17 cellular contexts compared by ENCODE assay signal in the genomic region with DNA sequence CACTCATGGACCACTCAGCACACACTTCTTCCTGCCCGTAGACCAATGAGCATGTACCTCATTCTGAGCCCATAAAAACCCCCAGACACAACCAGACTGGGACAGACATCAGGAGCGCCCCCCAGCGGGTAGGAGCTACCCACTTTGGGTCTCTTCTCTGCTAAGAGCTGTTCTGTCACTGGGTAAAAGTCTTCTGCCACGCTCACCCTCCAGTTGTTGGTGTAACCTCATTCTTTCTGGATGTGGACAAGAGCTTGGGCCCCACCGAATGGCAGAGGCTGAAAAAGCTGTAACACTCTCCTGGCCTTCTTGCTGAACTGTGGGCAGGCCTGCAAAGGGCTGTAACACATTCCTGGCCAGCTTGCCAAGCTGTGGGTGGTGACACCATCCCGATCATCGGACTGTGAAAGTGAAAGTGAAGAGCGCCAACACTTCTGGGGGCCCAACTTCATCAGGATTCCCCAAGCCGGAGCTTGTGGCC.
A peak's percentile ranks its signal among the peaks of the same experiment; 100 is the strongest.
DNase-seq lines count a peak whose midpoint lies in the region; ATAC-seq lines count a peak whose summit lies in the region.
"Had no signal": no experiment of that assay in that cellular context is flagged by ENCODE, and none has a peak within 500 bp of the region (broad histone marks: within the 10 kb centered on the region; RNA-seq: fewer than 3 reads in every experiment).

No MANE protein-coding gene starts in this region.

- H3K9ac ChIP-seq in Karpas-422 (ENCODE audit: low read length): no peak overlapping the region

- intact Hi-C loops in cardiac septum (cut with DNase I): loop anchor here (5.0 kb wide), 1 partner anchor 266 kb away; no protein-coding TSS in a partner anchor

- no peak for ATAC-seq in HG03378 (IDR thresholded peaks at IDR 0.05; ENCODE audit: unreplicated experiment)
- no peak for ATAC-seq in stimulated activated naive CD8-positive, alpha-beta T cell treated with anti-CD3 and anti-CD28 coated beads, Interleukin-15, amount 100 ng/mL, for 72 hours
- ATAC-seq: stimulated activated naive CD8-positive, alpha-beta T cell treated with anti-CD3 and anti-CD28 coated beads, Interleukin-15, Interleukin-2, amounts not matched to agents 100 U/mL and 50 U/mL, for 24 hours; T-cell had no signal

- H3K36me3 ChIP-seq in Karpas-422 (ENCODE audit: insufficient read depth, low read length): no peaks in the 10 kb centered on the region
- H3K36me3 ChIP-seq: neutrophil had no signal

- peak; percentile 0 for DNase-seq in NCI-H2227 (lab: John Stamatoyannopoulos, UW; ENCODE audit: unreplicated experiment)
- DNase-seq in NCI-H2227 treated with DMSO at 0.1 percent for 48 hours (lab: John Stamatoyannopoulos, UW): no peak
- DNase-seq in SHP77 treated with DMSO at 0.1 percent for 48 hours (lab: John Stamatoyannopoulos, UW): peak; percentile 56
- DNase-seq in cardiac septum (ENCODE audit: low spot score): peak; percentile 77
- DNase-seq in RPMI8226: no peak
- DNase-seq in Karpas-422: no peak
- no peak for DNase-seq in stimulated activated naive CD8-positive, alpha-beta T cell treated with anti-CD3 and anti-CD28 coated beads, Interleukin-15, amount 100 ng/mL, for 72 hours
- DNase-seq: activated CD8-positive, alpha-beta memory T cell treated with anti-CD3 and anti-CD28 coated beads for 24 hours; cortex of kidney; EL; NCI-H510A treated with DMSO at 0.1 percent for 48 hours; stimulated activated naive CD8-positive, alpha-beta T cell treated with anti-CD3 and anti-CD28 coated beads, Interleukin-15, Interleukin-2, amounts not matched to agents 100 U/mL and 50 U/mL, for 24 hours; T-cell had no signal

- no peaks in the 10 kb centered on the region for H3K79me2 ChIP-seq in Karpas-422 (ENCODE audit: low read length)

- no peaks in the 10 kb centered on the region for H3K27me3 ChIP-seq in Karpas-422 (ENCODE audit: low read length)
- H3K27me3 ChIP-seq: neutrophil had no signal

- no peaks in the 10 kb centered on the region for H3K4me1 ChIP-seq in Karpas-422 (ENCODE audit: low read length)

- H3K4me2 ChIP-seq in Karpas-422 (ENCODE audit: low read depth, low read length, poor library complexity, severe bottlenecking): no peak overlapping the region

- H3K4me1 Mint-ChIP-seq in stimulated activated naive CD8-positive, alpha-beta T cell treated with anti-CD3 and anti-CD28 coated beads, Interleukin-15, amount 100 ng/mL, for 72 hours: no peaks in the 10 kb centered on the region
- H3K4me1 Mint-ChIP-seq: IgD-negative memory B cell, T-cell had no signal

- peaks cover 9% of the 10 kb centered on the region for H3K9me3 ChIP-seq in Karpas-422 (ENCODE audit: low read length)
- H3K9me3 ChIP-seq: neutrophil had no signal

- no peaks in the 10 kb centered on the region for H4K20me1 ChIP-seq in Karpas-422 (ENCODE audit: insufficient read depth, low read depth, low read length)

- no peak overlapping the region for H3K4me3 Mint-ChIP-seq in stimulated activated naive CD8-positive, alpha-beta T cell treated with anti-CD3 and anti-CD28 coated beads, Interleukin-15, amount 100 ng/mL, for 72 hours
- H3K4me3 Mint-ChIP-seq: activated naive CD8-positive, alpha-beta T cell; IgD-negative memory B cell; T-cell had no signal

- H3K27me3 Mint-ChIP-seq in stimulated activated naive CD8-positive, alpha-beta T cell treated with anti-CD3 and anti-CD28 coated beads, Interleukin-15, amount 100 ng/mL, for 72 hours: no peaks in the 10 kb centered on the region
- H3K27me3 Mint-ChIP-seq: activated naive CD8-positive, alpha-beta T cell; IgD-negative memory B cell; T-cell had no signal

- no peaks in the 10 kb centered on the region for H3K9me2 ChIP-seq in Karpas-422 (replicated peaks; ENCODE audit: insufficient read depth, low read length)

- H3K4me3 ChIP-seq in Karpas-422 (ENCODE audit: low read length): no peak overlapping the region

- H3K27ac ChIP-seq in Karpas-422 (ENCODE audit: low read length): no peak overlapping the region
- H3K27ac ChIP-seq: neutrophil had no signal

- H3K9me3 Mint-ChIP-seq in stimulated activated naive CD8-positive, alpha-beta T cell treated with anti-CD3 and anti-CD28 coated beads, Interleukin-15, amount 100 ng/mL, for 72 hours: peaks cover 0 to 13% of the 10 kb centered on the region in 2 donors

- H2AFZ ChIP-seq in Karpas-422 (ENCODE audit: low read length): no peak overlapping the region

- no peak overlapping the region for H3K27ac Mint-ChIP-seq in stimulated activated naive CD8-positive, alpha-beta T cell treated with anti-CD3 and anti-CD28 coated beads, Interleukin-15, amount 100 ng/mL, for 72 hours
- H3K27ac Mint-ChIP-seq: activated naive CD8-positive, alpha-beta T cell; T-cell had no signal

Comparison
In these comparisons a context has a peak if more than half of its experiments do, and no peak if none do; other contexts are left out.
1. DNase-seq: peak in NCI-H2227 (single experiment), SHP77 treated with DMSO at 0.1 percent for 48 hours (single experiment) and cardiac septum (single experiment); none in NCI-H2227 treated with DMSO at 0.1 percent for 48 hours (single experiment), RPMI8226 (single experiment), Karpas-422 (single experiment) and stimulated activated naive CD8-positive, alpha-beta T cell treated with anti-CD3 and anti-CD28 coated beads, Interleukin-15, amount 100 ng/mL, for 72 hours (0 of 2).